8 cellular contexts compared by ENCODE assay signal in the genomic region with DNA sequence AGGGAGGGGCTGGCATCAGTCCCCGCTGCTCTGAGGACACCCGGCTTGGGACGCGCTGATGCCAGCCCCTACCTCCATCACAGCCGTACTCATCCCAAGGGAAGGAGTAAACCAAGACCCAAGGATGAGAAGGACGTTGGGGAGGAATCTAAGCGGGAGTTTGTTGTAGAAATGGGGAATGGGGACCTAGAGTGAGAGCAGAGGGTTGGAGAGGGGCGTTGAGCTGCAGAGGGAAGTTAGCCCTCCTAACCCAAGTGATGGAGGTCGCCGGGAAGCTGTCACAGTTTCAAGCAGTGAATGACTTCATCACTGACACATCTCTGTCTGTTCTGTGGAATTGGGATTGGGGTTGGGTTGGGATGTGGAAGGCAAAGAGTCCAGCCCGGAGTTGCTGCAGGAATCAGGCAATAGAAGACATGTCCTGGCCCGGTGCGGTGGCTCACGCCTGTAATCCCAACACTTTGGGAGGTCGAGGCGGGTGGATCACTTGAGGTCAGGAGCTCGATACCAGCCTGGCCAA. TPM values are rescaled to one million over a fixed set of nuclear protein-coding genes. Genes with fewer than 3 reads are reported as not detected.
DNase-seq lines count a peak whose midpoint lies in the region; ATAC-seq and TF ChIP-seq lines count a peak whose summit lies in the region.

No MANE protein-coding gene starts in this region.

- H3K9me3 ChIP-seq in esophagus squamous epithelium: no peaks in the 10 kb centered on the region
- no peaks in the 10 kb centered on the region for H3K9me3 ChIP-seq in neutrophil

- WGBS in esophagus squamous epithelium, 2 donors: 70 to 79% methylated on average over 9 to 14 of the region's 17 CpGs

- DNase-seq in ELF-1 (ENCODE audit: low read depth, low spot score) (peak; percentile 22), SW480 (ENCODE audit: low spot score) (peak; percentile 8), esophagus squamous epithelium (lab: John Stamatoyannopoulos, UW) (no peak), DMS153 treated with DMSO at 0.1 percent for 48 hours (lab: John Stamatoyannopoulos, UW; ENCODE audit: unreplicated experiment) (no peak), NCI-H2196 (lab: John Stamatoyannopoulos, UW; ENCODE audit: unreplicated experiment) (no peak), KBM-7 (no peak)

- H3K4me1 ChIP-seq in esophagus squamous epithelium (peaks cover 15 to 60% (median 26%) of the 10 kb centered on the region in 3 donors), neutrophil (ENCODE audit: control insufficient read depth in 1 of 2, insufficient read depth in 1 of 2, low read depth in 1 of 2, low read length in 1 of 2) (peaks cover 26 to 50% of the 10 kb centered on the region in 2 experiments)

- ATAC-seq in HG03039 (IDR thresholded peaks at IDR 0.05; ENCODE audit: unreplicated experiment): no peak

- TF ChIP-seq POLR2A in esophagus squamous epithelium (IDR thresholded peaks at IDR 0.05): no peak

- intact Hi-C loops in esophagus squamous epithelium (cut with DNase I): no loop called here

- H3K4me3 ChIP-seq in esophagus squamous epithelium (peak overlapping the region in 3 of 4 donors; percentile 50 to 82 (median 79)), neutrophil (ENCODE audit: low read depth in 1 of 2, low read length in 1 of 2) (peak overlapping the region; percentile 61)

- peak overlapping the region in 2 of 4 donors; percentile 87 to 93 for H3K27ac ChIP-seq in esophagus squamous epithelium
- H3K27ac ChIP-seq in neutrophil: no peak overlapping the region

- H3K36me3 ChIP-seq in esophagus squamous epithelium: no peaks in the 10 kb centered on the region
- no peaks in the 10 kb centered on the region for H3K36me3 ChIP-seq in neutrophil

- no peak for TF ChIP-seq CTCF in esophagus squamous epithelium (IDR thresholded peaks at IDR 0.05)
- no peak for TF ChIP-seq CTCF in neutrophil (IDR thresholded peaks at IDR 0.05)

- H3K27me3 ChIP-seq in esophagus squamous epithelium (no peaks in the 10 kb centered on the region), neutrophil (no peaks in the 10 kb centered on the region)

- in situ Hi-C loops in KBM-7 (cut with MboI; ENCODE audit: low pct_unique_long_range_greater_than_20kb, low sequenced_read_pairs): no loop called here

RNA-seq across cellular contexts. Expression of gene SUSD1, which starts 0.8 kb away (rescaled TPM):
- 1 to 10 TPM; 5.6 to 6.6 (median 6.5) TPM for total RNA-seq in esophagus squamous epithelium

Comparison
In these comparisons a context has a peak if more than half of its experiments do, and no peak if none do; other contexts are left out.
1. DNase-seq: peak in ELF-1 (single experiment) and SW480 (single experiment); none in esophagus squamous epithelium (single experiment), DMS153 treated with DMSO at 0.1 percent for 48 hours (single experiment), NCI-H2196 (single experiment) and KBM-7 (single experiment).